Comparison of ENCODE assay signal across 8 cellular contexts in genomic region chr5:1110260-1110929, GRCh38. TPM values are rescaled to one million over a fixed set of nuclear protein-coding genes. Genes with fewer than 3 reads are reported as not detected.
A peak's percentile ranks its signal among the peaks of the same experiment; 100 is the strongest.
DNase-seq lines count a peak whose midpoint lies in the region; ATAC-seq and TF ChIP-seq lines count a peak whose summit lies in the region.

No MANE protein-coding gene starts in this region.

- H3K9ac ChIP-seq in HUES64 (ENCODE audit: low read depth, low read length), result peak overlapping the region; percentile 87; the same call in 1 of the 2 replicates
- no peak overlapping the region for H3K9ac ChIP-seq in smooth muscle cell (ENCODE audit: low read depth)

- H3K4me2 ChIP-seq in hepatocyte (peak overlapping the region; percentile 98), smooth muscle cell (peak overlapping the region; percentile 84)

- H3K27ac Mint-ChIP-seq in activated T-helper 1 cell treated with anti-CD3 and anti-CD28 coated beads, Interleukin-12 subunit alpha, Interleukin-12 subunit beta, Interleukin-2, Interleukin-4 antibody, amounts not matched to agents 30 ng/mL and 10 ng/mL and 1 ng/mL, durations not matched to agents 14 hours and 24 hours and 36 hours, result no peak overlapping the region

- peak overlapping the region; percentile 87 for H3K4me3 Mint-ChIP-seq in activated T-helper 1 cell treated with anti-CD3 and anti-CD28 coated beads, Interleukin-12 subunit alpha, Interleukin-12 subunit beta, Interleukin-2, Interleukin-4 antibody, amounts not matched to agents 30 ng/mL and 10 ng/mL and 1 ng/mL, durations not matched to agents 14 hours and 24 hours and 36 hours

- H4K20me1 ChIP-seq in hepatocyte (ENCODE audit: insufficient read depth, poor library complexity, severe bottlenecking) (no peaks in the 10 kb centered on the region), smooth muscle cell (ENCODE audit: low read depth) (peaks cover 35% of the 10 kb centered on the region)

- peaks cover 9% of the 10 kb centered on the region for H3K27me3 Mint-ChIP-seq in activated T-helper 1 cell treated with anti-CD3 and anti-CD28 coated beads, Interleukin-12 subunit alpha, Interleukin-12 subunit beta, Interleukin-2, Interleukin-4 antibody, amounts not matched to agents 30 ng/mL and 10 ng/mL and 1 ng/mL, durations not matched to agents 14 hours and 24 hours and 36 hours (ENCODE audit: insufficient read depth)

- DNase-seq in activated T-helper 1 cell treated with anti-CD3 and anti-CD28 coated beads, Interleukin-12 subunit alpha, Interleukin-12 subunit beta, Interleukin-2, Interleukin-4 antibody, amounts not matched to agents 30 ng/mL and 10 ng/mL and 1 ng/mL, durations not matched to agents 14 hours and 24 hours and 36 hours (ENCODE audit: low spot score), result no peak
- DNase-seq in hepatocyte (ENCODE audit: low spot score) (no peak), smooth muscle cell (lab: John Stamatoyannopoulos, UW; ENCODE audit: unreplicated experiment) (no peak), GM19238 (ENCODE audit: insufficient read length, low spot score) (no peak)
- DNase-seq in stimulated activated CD4-positive, alpha-beta T cell treated with anti-CD3 and anti-CD28 coated beads, Interleukin-12 subunit alpha, Interleukin-12 subunit beta, amount 100 ng/mL, for 4 hours, result no peak

- H3K27ac ChIP-seq in HUES64 (ENCODE audit: low read depth, low read length), result no peak overlapping the region
- H3K27ac ChIP-seq in hepatocyte, result peak overlapping the region; percentile 80
- no peak overlapping the region for H3K27ac ChIP-seq in smooth muscle cell (ENCODE audit: low read depth)

- 88% methylated on average over 24 of the region's 24 CpGs for WGBS in HUES64
- 60% methylated on average over 24 of the region's 24 CpGs for WGBS in hepatocyte (ENCODE audit: low lambda C conversion rate, missing lambda C conversion rate)
- WGBS in smooth muscle cell (ENCODE audit: low lambda C conversion rate), result 85% methylated on average over 24 of the region's 24 CpGs

- H3K27me3 ChIP-seq in HUES64 (ENCODE audit: insufficient read depth, low read length), result no peaks in the 10 kb centered on the region
- H3K27me3 ChIP-seq in hepatocyte, result no peaks in the 10 kb centered on the region
- no peaks in the 10 kb centered on the region for H3K27me3 ChIP-seq in smooth muscle cell (ENCODE audit: low read depth)

- H2AFZ ChIP-seq in hepatocyte (no peak overlapping the region), smooth muscle cell (ENCODE audit: low read depth) (no peak overlapping the region)

- ATAC-seq in HG03442 (IDR thresholded peaks at IDR 0.05; ENCODE audit: unreplicated experiment), result no peak
- ATAC-seq in HG03469 (IDR thresholded peaks at IDR 0.05; ENCODE audit: unreplicated experiment), result no peak

- intact Hi-C loops in activated T-helper 1 cell treated with anti-CD3 and anti-CD28 coated beads, Interleukin-12 subunit alpha, Interleukin-12 subunit beta, Interleukin-2, Interleukin-4 antibody, amounts not matched to agents 30 ng/mL and 10 ng/mL and 1 ng/mL, durations not matched to agents 14 hours and 24 hours and 36 hours (cut with micrococcal nuclease), result loop anchor here (5.0 kb wide), 1 partner anchor 148 kb away; no protein-coding TSS in a partner anchor

- H3K36me3 ChIP-seq in HUES64 (ENCODE audit: insufficient read depth, low read length), result no peaks in the 10 kb centered on the region; the same call in 1 of the 2 replicates
- no peaks in the 10 kb centered on the region for H3K36me3 ChIP-seq in hepatocyte (replicated peaks; ENCODE audit: insufficient read depth, low read depth)
- no peaks in the 10 kb centered on the region for H3K36me3 ChIP-seq in smooth muscle cell (ENCODE audit: low read depth)

- TF ChIP-seq CTCF in hepatocyte (IDR thresholded peaks at IDR 0.05; ENCODE audit: poor library complexity) (no peak), smooth muscle cell (IDR thresholded peaks at IDR 0.05; ENCODE audit: borderline replicate concordance, insufficient read depth, poor library complexity, severe bottlenecking) (no peak)

- H3K9me3 ChIP-seq in HUES64 (ENCODE audit: insufficient read depth, low read depth, low read length) (no peaks in the 10 kb centered on the region), hepatocyte (ENCODE audit: low read depth) (no peaks in the 10 kb centered on the region), smooth muscle cell (replicated peaks; ENCODE audit: low read depth) (no peaks in the 10 kb centered on the region)

- no peaks in the 10 kb centered on the region for H3F3A ChIP-seq in smooth muscle cell (ENCODE audit: low read depth)

- H3K4me3 ChIP-seq in HUES64 (ENCODE audit: low read length), result peak overlapping the region; percentile 84
- peak overlapping the region; percentile 97 for H3K4me3 ChIP-seq in hepatocyte
- peak overlapping the region; percentile 83 for H3K4me3 ChIP-seq in smooth muscle cell

- peaks cover 42% of the 10 kb centered on the region for H3K4me1 Mint-ChIP-seq in activated T-helper 1 cell treated with anti-CD3 and anti-CD28 coated beads, Interleukin-12 subunit alpha, Interleukin-12 subunit beta, Interleukin-2, Interleukin-4 antibody, amounts not matched to agents 30 ng/mL and 10 ng/mL and 1 ng/mL, durations not matched to agents 14 hours and 24 hours and 36 hours (ENCODE audit: low read depth)

- H3K36me3 Mint-ChIP-seq in activated T-helper 1 cell treated with anti-CD3 and anti-CD28 coated beads, Interleukin-12 subunit alpha, Interleukin-12 subunit beta, Interleukin-2, Interleukin-4 antibody, amounts not matched to agents 30 ng/mL and 10 ng/mL and 1 ng/mL, durations not matched to agents 14 hours and 24 hours and 36 hours (ENCODE audit: low read depth), result peaks cover 2% of the 10 kb centered on the region

- no peaks in the 10 kb centered on the region for H3K9me2 ChIP-seq in hepatocyte (replicated peaks; ENCODE audit: insufficient read depth)

- H3K9me3 Mint-ChIP-seq in activated T-helper 1 cell treated with anti-CD3 and anti-CD28 coated beads, Interleukin-12 subunit alpha, Interleukin-12 subunit beta, Interleukin-2, Interleukin-4 antibody, amounts not matched to agents 30 ng/mL and 10 ng/mL and 1 ng/mL, durations not matched to agents 14 hours and 24 hours and 36 hours, result no peaks in the 10 kb centered on the region

- H3K79me2 ChIP-seq in hepatocyte, result peaks cover 45% of the 10 kb centered on the region
- H3K79me2 ChIP-seq in smooth muscle cell (ENCODE audit: low read depth), result peaks cover 3% of the 10 kb centered on the region

- peaks cover 24% of the 10 kb centered on the region for H3K4me1 ChIP-seq in HUES64 (ENCODE audit: insufficient read depth, low read length)
- H3K4me1 ChIP-seq in hepatocyte (ENCODE audit: insufficient read depth), result peaks cover 29% of the 10 kb centered on the region
- H3K4me1 ChIP-seq in smooth muscle cell (ENCODE audit: low read depth), result no peaks in the 10 kb centered on the region

RNA-seq across cellular contexts. Expression of gene SLC12A7, which starts 1.5 kb away (rescaled TPM):
- 24.0 TPM for polyA plus RNA-seq in HUES64 (2013, experiment 1 of 2)
- 26.3 TPM for polyA plus RNA-seq in HUES64 (2013, experiment 2 of 2)
- 24.4 and 26.6 TPM in 2 replicates for total RNA-seq in activated T-helper 1 cell treated with anti-CD3 and anti-CD28 coated beads, Interleukin-12 subunit alpha, Interleukin-12 subunit beta, Interleukin-2, Interleukin-4 antibody, amounts not matched to agents 30 ng/mL and 10 ng/mL and 1 ng/mL, durations not matched to agents 14 hours and 24 hours and 36 hours
- total RNA-seq in hepatocyte (19.7 and 30.2 TPM in 2 replicates), smooth muscle cell (6.1 and 8.3 TPM in 2 replicates)
- polyA plus RNA-seq in hepatocyte (31.3 and 34.3 TPM in 2 replicates), smooth muscle cell (13.4 and 15.2 TPM in 2 replicates)
